ENCODE assay signal across 17 cellular contexts in genomic region chr14:81432171-81432570, GRCh38. TPM values are rescaled to one million over a fixed set of nuclear protein-coding genes. Genes with fewer than 3 reads are reported as not detected.
"Had no signal": no experiment of that assay in that cellular context is flagged by ENCODE, and none has a peak within 500 bp of the region (broad histone marks: within the 10 kb centered on the region; RNA-seq: fewer than 3 reads in every experiment).

No MANE protein-coding gene starts in this region.

- H3K4me3 Mint-ChIP-seq: activated CD4-positive, alpha-beta T cell treated with anti-CD3 and anti-CD28 coated beads for 36 hours; activated CD8-positive, alpha-beta T cell treated with anti-CD3 and anti-CD28 coated beads for 36 hours; natural killer cell treated with Interleukin-12 subunit alpha and Interleukin-12 subunit beta and Interleukin-15 and Interleukin-18, amount 100 ng/mL, for 72 hours; stimulated activated naive CD8-positive, alpha-beta T cell treated with anti-CD3 and anti-CD28 coated beads, Interleukin-15, Interleukin-2, amounts not matched to agents 100 ng/mL and 50 ng/mL, for 24 hours had no signal

- H3K4me1 ChIP-seq: prostate gland had no signal

- H3K9me3 ChIP-seq: prostate gland, upper lobe of right lung had no signal

- H3K9me3 Mint-ChIP-seq: activated CD8-positive, alpha-beta T cell treated with anti-CD3 and anti-CD28 coated beads for 36 hours; natural killer cell treated with Interleukin-12 subunit alpha and Interleukin-12 subunit beta and Interleukin-15 and Interleukin-18, amount 100 ng/mL, for 72 hours; stimulated activated naive CD8-positive, alpha-beta T cell treated with anti-CD3 and anti-CD28 coated beads, Interleukin-15, Interleukin-2, amounts not matched to agents 100 ng/mL and 50 ng/mL, for 24 hours had no signal

- DNase-seq: activated CD4-positive, alpha-beta T cell treated with anti-CD3 and anti-CD28 coated beads for 36 hours; activated CD8-positive, alpha-beta memory T cell treated with anti-CD3 and anti-CD28 coated beads, Interleukin-2, amount 50 U/mL, for 48 hours; activated CD8-positive, alpha-beta T cell treated with anti-CD3 and anti-CD28 coated beads for 36 hours; activated naive CD4-positive, alpha-beta T cell treated with Interleukin-2 at 50 U/mL for 16 hours; central memory CD4-positive, alpha-beta T cell; effector CD4-positive, alpha-beta T cell; left colon; stimulated activated CD4-positive, alpha-beta T cell treated with anti-CD3 and anti-CD28 coated beads, Interleukin-4, amount 100 ng/mL, for 1 hour; stimulated activated CD8-positive, alpha-beta memory T cell treated with anti-CD3 and anti-CD28 coated beads, Interleukin-4, amount 100 ng/mL, for 48 hours; T-helper 2 cell; upper lobe of right lung; WERI-Rb-1 had no signal

- H3K36me3 Mint-ChIP-seq: natural killer cell treated with Interleukin-12 subunit alpha and Interleukin-12 subunit beta and Interleukin-15 and Interleukin-18, amount 100 ng/mL, for 72 hours had no signal

- H3K27ac ChIP-seq: coronary artery, prostate gland, upper lobe of right lung, WERI-Rb-1 had no signal

- H3K4me3 ChIP-seq: coronary artery, prostate gland, upper lobe of right lung had no signal

- ATAC-seq: activated CD4-positive, alpha-beta T cell treated with anti-CD3 and anti-CD28 coated beads for 36 hours; activated CD8-positive, alpha-beta T cell treated with anti-CD3 and anti-CD28 coated beads for 36 hours; left colon; natural killer cell treated with Interleukin-12 subunit alpha and Interleukin-12 subunit beta and Interleukin-15 and Interleukin-18, amount 100 ng/mL, for 72 hours; upper lobe of right lung had no signal

- H3K36me3 ChIP-seq: prostate gland, upper lobe of right lung had no signal

- FAIRE-seq: endothelial cell of umbilical vein had no signal

- H3K27ac Mint-ChIP-seq: activated CD4-positive, alpha-beta T cell treated with anti-CD3 and anti-CD28 coated beads for 36 hours; activated CD8-positive, alpha-beta T cell treated with anti-CD3 and anti-CD28 coated beads for 36 hours; natural killer cell treated with Interleukin-12 subunit alpha and Interleukin-12 subunit beta and Interleukin-15 and Interleukin-18, amount 100 ng/mL, for 72 hours; stimulated activated naive CD8-positive, alpha-beta T cell treated with anti-CD3 and anti-CD28 coated beads, Interleukin-15, Interleukin-2, amounts not matched to agents 100 ng/mL and 50 ng/mL, for 24 hours had no signal

RNA-seq across cellular contexts. Expression of gene STON2, which starts 32.0 kb away (rescaled TPM):
- total RNA-seq: endothelial cell of umbilical vein had no signal
- polyA plus RNA-seq: endothelial cell of umbilical vein had no signal
